ENCODE assay signal across 8 cellular contexts in the genomic region with DNA sequence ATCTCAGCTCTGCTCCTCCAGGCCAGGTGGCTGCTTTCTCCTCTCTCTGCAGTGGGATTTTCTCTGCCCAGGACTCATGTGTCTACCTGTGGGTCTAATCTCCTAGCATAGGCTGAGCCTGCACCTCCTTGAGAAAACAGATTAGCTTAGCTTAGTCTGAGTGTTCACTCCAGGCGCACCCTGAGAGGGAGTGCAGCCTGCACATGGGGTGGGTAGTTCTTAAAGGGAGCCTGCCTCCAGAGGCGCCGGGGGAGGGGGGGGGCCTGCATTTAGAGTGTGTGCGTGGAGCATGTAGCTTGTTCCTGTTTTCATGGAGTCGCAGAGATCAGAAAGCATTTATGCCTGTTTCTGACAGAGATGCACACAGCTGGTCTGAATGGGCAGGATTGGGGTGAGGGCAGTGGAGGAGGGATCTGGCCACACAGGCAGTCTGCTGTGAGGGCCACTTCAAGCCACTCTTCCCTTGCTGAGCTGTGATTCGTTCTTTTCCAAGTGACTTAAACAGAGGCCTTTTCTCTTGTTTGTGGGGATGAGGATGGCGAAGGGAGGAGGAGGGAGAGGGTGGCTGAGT. TPM values are rescaled to one million over a fixed set of nuclear protein-coding genes. Genes with fewer than 3 reads are reported as not detected.
A peak's percentile ranks its signal among the peaks of the same experiment; 100 is the strongest.
DNase-seq lines count a peak whose midpoint lies in the region; ATAC-seq lines count a peak whose summit lies in the region.

No MANE protein-coding gene starts in this region.

- H3K23ac ChIP-seq in neuronal stem cell (ENCODE audit: low read depth, low read length, poor library complexity), result no peak overlapping the region

- H3K27ac ChIP-seq in neuronal stem cell (replicated peaks; ENCODE audit: low read length), result no peak overlapping the region

- peaks cover 24% of the 10 kb centered on the region for H3K36me3 Mint-ChIP-seq in dendritic cell treated with granulocyte-macrophage colony-stimulating factor and Interleukin-4, amounts not matched to agents 40 ng/mL and 50 ng/mL, for 4 days (ENCODE audit: low read depth)

- peaks cover 2 to 4% of the 10 kb centered on the region in 2 donors for H3K9me3 ChIP-seq in neuronal stem cell (replicated peaks in 1 of 2; ENCODE audit: control insufficient read depth in 2 of 2, insufficient read depth in 1 of 2, low read depth in 1 of 2, low read length in 2 of 2)

- DNase-seq in D341Med (ENCODE audit: low spot score) (peak; percentile 77), NCI-H2196 treated with DMSO at 0.1 percent for 48 hours (lab: John Stamatoyannopoulos, UW; ENCODE audit: unreplicated experiment) (peak; percentile 41), neuronal stem cell (ENCODE audit: low spot score) (peak; percentile 62), H4 (ENCODE audit: low spot score) (no peak), NCI-H1092 treated with DMSO at 0.1 percent for 48 hours (lab: John Stamatoyannopoulos, UW) (no peak)
- no peak for DNase-seq in stimulated activated CD4-positive, alpha-beta T cell treated with anti-CD3 and anti-CD28 coated beads, Interleukin-2, amount 100 ng/mL, for 24 hours

- peaks cover 19 to 29% of the 10 kb centered on the region in 2 donors for H3K4me1 ChIP-seq in neuronal stem cell (ENCODE audit: control insufficient read depth in 2 of 2, insufficient read depth in 1 of 2, low read depth in 1 of 2, low read length in 2 of 2)

- H2AFZ ChIP-seq in neuronal stem cell (ENCODE audit: low read length), result no peak overlapping the region

- peaks cover 3% of the 10 kb centered on the region for H3K79me1 ChIP-seq in neuronal stem cell (ENCODE audit: low read depth, low read length)

- peaks cover 2 to 15% of the 10 kb centered on the region in 2 donors for H3K36me3 ChIP-seq in neuronal stem cell (replicated peaks in 1 of 2; ENCODE audit: control insufficient read depth in 2 of 2, insufficient read depth in 2 of 2, low read length in 2 of 2)

- H4K91ac ChIP-seq in neuronal stem cell (ENCODE audit: low read depth, low read length, poor library complexity), result no peak overlapping the region

- no peak overlapping the region for H2AK5ac ChIP-seq in neuronal stem cell (ENCODE audit: low read depth, low read length)

- H3K27ac Mint-ChIP-seq in dendritic cell treated with granulocyte-macrophage colony-stimulating factor and Interleukin-4, amounts not matched to agents 40 ng/mL and 50 ng/mL, for 4 days, result peak overlapping the region; percentile 75

- no peak for ATAC-seq in HG02970 (IDR thresholded peaks at IDR 0.05; ENCODE audit: low FRiP score, unreplicated experiment)

- H3K9me3 Mint-ChIP-seq in dendritic cell treated with granulocyte-macrophage colony-stimulating factor and Interleukin-4, amounts not matched to agents 40 ng/mL and 50 ng/mL, for 4 days, result no peaks in the 10 kb centered on the region

- H3K4ac ChIP-seq in neuronal stem cell (ENCODE audit: low read length), result no peak overlapping the region

- H2BK120ac ChIP-seq in neuronal stem cell (ENCODE audit: low read depth, low read length), result no peak overlapping the region

- peak overlapping the region; percentile 7 for H3K18ac ChIP-seq in neuronal stem cell (ENCODE audit: low read length)

- no peak overlapping the region for H2BK12ac ChIP-seq in neuronal stem cell (ENCODE audit: low read length)

- no peak overlapping the region for H2BK15ac ChIP-seq in neuronal stem cell (ENCODE audit: low read length)

- H3K4me3 ChIP-seq in neuronal stem cell (ENCODE audit: low read length in 2 of 2), result no peak overlapping the region

- WGBS in neuronal stem cell (ENCODE audit: extremely low coverage in 2 of 2, insufficient read length in 2 of 2, insufficient replicate concordance in 1 of 2), 2 donors, result no CpG with 5 or more reads among the region's 7 CpGs

- H3K27me3 ChIP-seq in neuronal stem cell (ENCODE audit: control insufficient read depth in 3 of 3, insufficient read depth in 3 of 3, low read depth in 1 of 3, low read length in 3 of 3), result peaks cover 0 to 2% (median 0%) of the 10 kb centered on the region in 3 experiments

- H3K27me3 Mint-ChIP-seq in dendritic cell treated with granulocyte-macrophage colony-stimulating factor and Interleukin-4, amounts not matched to agents 40 ng/mL and 50 ng/mL, for 4 days, result no peaks in the 10 kb centered on the region

- intact Hi-C loops in dendritic cell treated with granulocyte-macrophage colony-stimulating factor and Interleukin-4, amounts not matched to agents 40 ng/mL and 50 ng/mL, for 4 days (cut with micrococcal nuclease), result no loop called here

- no peak overlapping the region for H3K9ac ChIP-seq in neuronal stem cell (ENCODE audit: low read depth, low read length, poor library complexity)

- H3K14ac ChIP-seq in neuronal stem cell (ENCODE audit: low read length), result no peak overlapping the region

- H3K4me2 ChIP-seq in neuronal stem cell (ENCODE audit: insufficient read depth, low read length, poor library complexity, severe bottlenecking), result no peak overlapping the region

- peak overlapping the region; percentile 51 for H3K4me3 Mint-ChIP-seq in dendritic cell treated with granulocyte-macrophage colony-stimulating factor and Interleukin-4, amounts not matched to agents 40 ng/mL and 50 ng/mL, for 4 days

- H3K4me1 Mint-ChIP-seq in dendritic cell treated with granulocyte-macrophage colony-stimulating factor and Interleukin-4, amounts not matched to agents 40 ng/mL and 50 ng/mL, for 4 days (ENCODE audit: low read depth), result peaks cover 59% of the 10 kb centered on the region

- no peak overlapping the region for H2BK5ac ChIP-seq in neuronal stem cell (ENCODE audit: low read length)

- no peak overlapping the region for H4K8ac ChIP-seq in neuronal stem cell (ENCODE audit: low read depth, low read length)

RNA-seq across cellular contexts. Expression of a gene that starts 45.2 kb away (rescaled TPM):
- 40.1 TPM for polyA plus RNA-seq in neuronal stem cell (2013, experiment 1 of 2)
- 39.4 TPM for polyA plus RNA-seq in neuronal stem cell (2013, experiment 2 of 2)
- 40.9 and 50.4 TPM in 2 replicates for total RNA-seq in H4 (2014; rRNA removed; shearing (Covaris generic))

Comparison
In these comparisons a context has a peak if more than half of its experiments do, and no peak if none do; other contexts are left out.
1. DNase-seq: peak in D341Med (single experiment), NCI-H2196 treated with DMSO at 0.1 percent for 48 hours (single experiment) and neuronal stem cell (single experiment); none in H4 (single experiment), NCI-H1092 treated with DMSO at 0.1 percent for 48 hours (single experiment) and stimulated activated CD4-positive, alpha-beta T cell treated with anti-CD3 and anti-CD28 coated beads, Interleukin-2, amount 100 ng/mL, for 24 hours (0 of 2).